Comparison of ENCODE assay signal across 13 cellular contexts in the genomic region with DNA sequence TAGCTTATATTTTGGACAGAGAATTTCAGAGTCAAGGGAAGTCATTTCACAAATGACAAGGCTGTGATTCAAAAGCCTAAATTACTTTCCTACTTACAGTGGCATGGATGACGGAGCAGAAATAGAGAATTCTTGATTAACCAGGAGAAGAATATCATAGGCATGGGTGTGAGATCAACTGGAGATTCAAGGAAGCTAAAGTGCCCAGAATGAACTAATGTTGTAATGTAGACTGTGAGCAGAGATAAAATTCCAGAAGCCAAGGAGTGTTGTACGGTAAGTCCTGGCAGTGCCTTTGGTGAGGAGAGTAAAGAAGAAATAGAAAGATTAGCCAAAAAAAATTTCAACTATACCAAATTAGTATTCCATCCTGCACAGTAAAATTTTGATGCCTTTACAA.
DNase-seq lines count a peak whose midpoint lies in the region; ATAC-seq and TF ChIP-seq lines count a peak whose summit lies in the region.
"Had no signal": no experiment of that assay in that cellular context is flagged by ENCODE, and none has a peak within 500 bp of the region (broad histone marks: within the 10 kb centered on the region; RNA-seq: fewer than 3 reads in every experiment).

No MANE protein-coding gene starts in this region.

- TF ChIP-seq CTCF in heart right ventricle (IDR thresholded peaks at IDR 0.05) = no peak
- no peak for TF ChIP-seq CTCF in osteoblast (IDR thresholded peaks at IDR 0.05; ENCODE audit: extremely low read depth, low read depth, low read length)
- no peak for TF ChIP-seq CTCF in vagina (IDR thresholded peaks at IDR 0.05)

- peak overlapping the region in 9 of 10 donors; percentile 30 to 75 (median 62) for H3K27ac ChIP-seq in heart right ventricle
- peak overlapping the region; percentile 87 for H3K27ac ChIP-seq in osteoblast (ENCODE audit: low read depth, low read length)
- H3K27ac ChIP-seq in vagina = peak overlapping the region; percentile 9

- H3K27ac Mint-ChIP-seq in activated T-cell treated with anti-CD3 and anti-CD28 coated beads, Interleukin-2, amount 50 U/mL, for 24 hours = no peak overlapping the region
- H3K27ac Mint-ChIP-seq: activated CD4-positive, alpha-beta memory T cell treated with anti-CD3 and anti-CD28 coated beads for 36 hours; CD8-positive, alpha-beta memory T cell; H9 had no signal

- H3K4me1 ChIP-seq in heart right ventricle (peaks cover 2 to 72% (median 34%) of the 10 kb centered on the region in 9 donors), osteoblast (ENCODE audit: insufficient read depth, low read length) (peaks cover 29% of the 10 kb centered on the region), vagina (peaks cover 13% of the 10 kb centered on the region)

- H3K36me3 Mint-ChIP-seq in activated T-cell treated with anti-CD3 and anti-CD28 coated beads, Interleukin-2, amount 50 U/mL, for 24 hours (ENCODE audit: low read depth) = peaks cover 22% of the 10 kb centered on the region

- intact Hi-C loops in heart right ventricle (cut with DNase I) = no loop called here
- intact Hi-C loops in cardiac septum (cut with DNase I) = no loop called here
- intact Hi-C loops in vagina (cut with DNase I) = no loop called here

- H3K4me2 ChIP-seq in osteoblast (ENCODE audit: insufficient read depth, low read length) = peak overlapping the region; percentile 81

- no peaks in the 10 kb centered on the region for H4K20me1 ChIP-seq in osteoblast (ENCODE audit: insufficient read depth, low read length)

- peak overlapping the region; percentile 53 for H2AFZ ChIP-seq in osteoblast (ENCODE audit: low read length)

- ATAC-seq in heart right ventricle (peak in 4 of 8 donors; percentile 12 to 36 (median 20)), GM18858 (IDR thresholded peaks at IDR 0.05; ENCODE audit: unreplicated experiment) (no peak)

- no peaks in the 10 kb centered on the region for H3K27me3 ChIP-seq in heart right ventricle
- no peaks in the 10 kb centered on the region for H3K27me3 ChIP-seq in osteoblast (ENCODE audit: insufficient read depth, low read length)
- no peaks in the 10 kb centered on the region for H3K27me3 ChIP-seq in vagina
- no peaks in the 10 kb centered on the region for H3K27me3 ChIP-seq in H7 (ENCODE audit: control insufficient read depth, insufficient read depth, low read length)

- 50 to 63% methylated on average over 2 of the region's 2 CpGs for WGBS in heart right ventricle, 2 donors

- TF ChIP-seq POLR2A in vagina (IDR thresholded peaks at IDR 0.05) = no peak

- peaks cover 0 to 7% (median 0%) of the 10 kb centered on the region in 11 donors for H3K9me3 ChIP-seq in heart right ventricle
- no peaks in the 10 kb centered on the region for H3K9me3 ChIP-seq in osteoblast (ENCODE audit: low read depth, low read length)
- H3K9me3 ChIP-seq in vagina = no peaks in the 10 kb centered on the region

- peaks cover 0 to 7% (median 0%) of the 10 kb centered on the region in 9 donors for H3K36me3 ChIP-seq in heart right ventricle
- no peaks in the 10 kb centered on the region for H3K36me3 ChIP-seq in osteoblast (ENCODE audit: insufficient read depth, low read length)
- H3K36me3 ChIP-seq in vagina = no peaks in the 10 kb centered on the region
- no peaks in the 10 kb centered on the region for H3K36me3 ChIP-seq in H7 (replicated peaks; ENCODE audit: control insufficient read depth, insufficient read depth, low read length)

- H3K4me3 Mint-ChIP-seq in activated T-cell treated with anti-CD3 and anti-CD28 coated beads, Interleukin-2, amount 50 U/mL, for 24 hours = no peak overlapping the region
- H3K4me3 Mint-ChIP-seq: activated CD4-positive, alpha-beta memory T cell treated with anti-CD3 and anti-CD28 coated beads for 36 hours; CD8-positive, alpha-beta memory T cell; H9 had no signal

- no peak for DNase-seq in heart right ventricle
- DNase-seq in cardiac septum (ENCODE audit: low spot score) = no peak
- DNase-seq in fibroblast of peridontal ligament (ENCODE audit: extremely low read depth) = peak; percentile 42
- DNase-seq in osteoblast (ENCODE audit: insufficient read length, low spot score, missing footprints) = no peak
- no peak for DNase-seq in vagina (ENCODE audit: extremely low spot score in 2 of 2)
- DNase-seq in activated T-cell treated with anti-CD3 and anti-CD28 coated beads, Interleukin-2, amount 50 U/mL, for 24 hours = no peak
- no peak for DNase-seq in H7
- DNase-seq: activated CD4-positive, alpha-beta memory T cell treated with anti-CD3 and anti-CD28 coated beads for 36 hours; CD8-positive, alpha-beta memory T cell; H9; NCI-H1105; NCI-H226 had no signal

- no peak overlapping the region for H3K4me3 ChIP-seq in heart right ventricle
- H3K4me3 ChIP-seq in osteoblast (ENCODE audit: insufficient read depth, low read length) = peak overlapping the region; percentile 54
- H3K4me3 ChIP-seq in vagina = no peak overlapping the region
- H3K4me3 ChIP-seq in H7 (ENCODE audit: insufficient read depth, low read depth, low read length) = no peak overlapping the region

- H3K79me2 ChIP-seq in osteoblast (ENCODE audit: insufficient read depth, low read length) = no peaks in the 10 kb centered on the region

- H3K4me1 Mint-ChIP-seq in activated T-cell treated with anti-CD3 and anti-CD28 coated beads, Interleukin-2, amount 50 U/mL, for 24 hours (ENCODE audit: low read depth) = peaks cover 44% of the 10 kb centered on the region

- H3K9me3 Mint-ChIP-seq in activated T-cell treated with anti-CD3 and anti-CD28 coated beads, Interleukin-2, amount 50 U/mL, for 24 hours = no peaks in the 10 kb centered on the region
- H3K9me3 Mint-ChIP-seq: activated CD4-positive, alpha-beta memory T cell treated with anti-CD3 and anti-CD28 coated beads for 36 hours; CD8-positive, alpha-beta memory T cell; H9 had no signal

- no peaks in the 10 kb centered on the region for H3K27me3 Mint-ChIP-seq in activated T-cell treated with anti-CD3 and anti-CD28 coated beads, Interleukin-2, amount 50 U/mL, for 24 hours
- H3K27me3 Mint-ChIP-seq: activated CD4-positive, alpha-beta memory T cell treated with anti-CD3 and anti-CD28 coated beads for 36 hours; CD8-positive, alpha-beta memory T cell had no signal

Comparison
In these comparisons a context has a peak if more than half of its experiments do, and no peak if none do; other contexts are left out.
1. H3K27ac ChIP-seq: peak in every context shown above with its lines; median percentile 87 in osteoblast; 62 in heart right ventricle; 9 in vagina.